ENCODE assay signal across 12 cellular contexts in the genomic region with DNA sequence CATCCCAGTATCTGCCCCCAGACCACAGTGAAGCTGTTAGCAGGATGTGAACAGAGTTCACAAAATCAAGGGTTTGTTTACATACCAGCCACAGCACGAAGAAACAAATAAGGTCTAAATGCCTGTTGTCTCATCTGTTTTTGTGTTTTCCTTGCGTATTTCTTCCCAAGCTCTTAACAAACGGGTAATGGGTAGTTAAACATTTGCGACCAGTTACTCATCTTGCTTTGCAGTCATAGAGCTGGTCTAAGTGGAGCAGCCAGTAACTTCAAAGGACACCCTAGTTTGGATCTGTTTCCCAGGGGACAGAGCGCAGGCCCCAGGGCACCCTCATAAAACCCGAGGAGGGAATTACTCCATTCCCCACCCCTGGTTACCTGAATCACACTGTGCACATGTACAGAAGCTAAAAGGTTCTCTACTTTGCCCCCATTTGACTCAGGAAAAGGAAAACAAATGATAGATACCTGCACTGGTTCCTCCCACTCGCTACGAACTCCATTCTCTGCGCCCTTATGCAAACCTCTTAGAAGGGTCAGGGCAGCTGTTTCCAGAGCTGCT.
DNase-seq lines count a peak whose midpoint lies in the region; ATAC-seq, FAIRE-seq and TF ChIP-seq lines count a peak whose summit lies in the region.
"Had no signal": no experiment of that assay in that cellular context is flagged by ENCODE, and none has a peak within 500 bp of the region (broad histone marks: within the 10 kb centered on the region; RNA-seq: fewer than 3 reads in every experiment).

No MANE protein-coding gene starts in this region.

- H3K79me1 ChIP-seq in mesenchymal stem cell (replicated peaks; ENCODE audit: low read length, poor library complexity, severe bottlenecking): peaks cover 16% of the 10 kb centered on the region

- no peaks in the 10 kb centered on the region for H3K9me3 Mint-ChIP-seq in astrocyte (ENCODE audit: unreplicated experiment)
- H3K9me3 Mint-ChIP-seq: neural crest cell had no signal

- H3K27me3 ChIP-seq in HUES64 (ENCODE audit: insufficient read depth, low read length) (no peaks in the 10 kb centered on the region), astrocyte (ENCODE audit: insufficient read depth, low read length) (no peaks in the 10 kb centered on the region), mesenchymal stem cell (ENCODE audit: control insufficient read depth in 1 of 2, insufficient read depth in 1 of 2, low read length in 2 of 2) (no peaks in the 10 kb centered on the region), upper lobe of right lung (no peaks in the 10 kb centered on the region)

- no peaks in the 10 kb centered on the region for H3K9me3 ChIP-seq in HUES64 (ENCODE audit: insufficient read depth, low read depth, low read length)
- H3K9me3 ChIP-seq in astrocyte (ENCODE audit: insufficient read depth, low read depth, low read length): no peaks in the 10 kb centered on the region
- H3K9me3 ChIP-seq in mesenchymal stem cell (ENCODE audit: control insufficient read depth, low read length): no peaks in the 10 kb centered on the region
- H3K9me3 ChIP-seq in upper lobe of right lung: no peaks in the 10 kb centered on the region

- peak; percentile 8 for ATAC-seq in upper lobe of right lung

- peak overlapping the region; percentile 41 for H4K91ac ChIP-seq in mesenchymal stem cell (ENCODE audit: low read length)

- H3K4me1 Mint-ChIP-seq in astrocyte (ENCODE audit: low read depth, unreplicated experiment): peaks cover 59% of the 10 kb centered on the region

- no peak overlapping the region for H2BK15ac ChIP-seq in mesenchymal stem cell (ENCODE audit: low read depth, poor library complexity, severe bottlenecking)

- H3K27me3 Mint-ChIP-seq in astrocyte (ENCODE audit: low read depth, unreplicated experiment): no peaks in the 10 kb centered on the region

- H4K8ac ChIP-seq in mesenchymal stem cell (ENCODE audit: low read length): peak overlapping the region; percentile 72

- peak overlapping the region; percentile 34 to 69 for H3K18ac ChIP-seq in mesenchymal stem cell (ENCODE audit: low read depth in 1 of 2, low read length in 2 of 2)

- H3K4me3 ChIP-seq in HUES64 (ENCODE audit: low read length) (no peak overlapping the region), astrocyte (ENCODE audit: insufficient read depth, low read depth, low read length) (no peak overlapping the region), mesenchymal stem cell (ENCODE audit: insufficient read depth in 1 of 2, low read depth in 1 of 2, low read length in 2 of 2) (no peak overlapping the region), upper lobe of right lung (no peak overlapping the region)

- no peak overlapping the region for H3K14ac ChIP-seq in mesenchymal stem cell (ENCODE audit: low read length in 2 of 2)

- peak overlapping the region; percentile 35 for H2AK5ac ChIP-seq in mesenchymal stem cell (ENCODE audit: low read length, severe bottlenecking)

- H3K9ac ChIP-seq in HUES64 (ENCODE audit: low read depth, low read length) (no peak overlapping the region), astrocyte (ENCODE audit: low read length) (peak overlapping the region; percentile 9), mesenchymal stem cell (ENCODE audit: low read length) (no peak overlapping the region)

- no peak for TF ChIP-seq CTCF in astrocyte (IDR thresholded peaks at IDR 0.05; ENCODE audit: insufficient read depth, low read depth, low read length)
- no peak for TF ChIP-seq CTCF in upper lobe of right lung (IDR thresholded peaks at IDR 0.05)

- H3K27ac ChIP-seq in HUES64 (ENCODE audit: low read depth, low read length) (peak overlapping the region; percentile 21; the same call in 1 of the 2 replicates), astrocyte (ENCODE audit: low read depth, low read length) (peak overlapping the region; percentile 10), mesenchymal stem cell (ENCODE audit: low read length, poor library complexity, severe bottlenecking) (peak overlapping the region; percentile 80), upper lobe of right lung (no peak overlapping the region)

- H3K79me2 ChIP-seq in astrocyte (ENCODE audit: insufficient read depth, low read length): no peaks in the 10 kb centered on the region

- H2BK120ac ChIP-seq in mesenchymal stem cell (ENCODE audit: low read depth, low read length): peak overlapping the region; percentile 71

- H3K27ac Mint-ChIP-seq in astrocyte (ENCODE audit: unreplicated experiment): no peak overlapping the region

- no peaks in the 10 kb centered on the region for H4K20me1 ChIP-seq in astrocyte (ENCODE audit: insufficient read depth, low read length)

- WGBS in HUES64: 64% methylated on average over 9 of the region's 9 CpGs
- WGBS in mesenchymal stem cell: 20% methylated on average over 9 of the region's 9 CpGs

- FAIRE-seq in astrocyte (lab: Jason Lieb, UNC): no peak

- H3K36me3 Mint-ChIP-seq in astrocyte (ENCODE audit: low read depth, unreplicated experiment): peaks cover 5% of the 10 kb centered on the region

- H3K23ac ChIP-seq in mesenchymal stem cell (ENCODE audit: low read length in 2 of 2): no peak overlapping the region

- H3K4ac ChIP-seq in mesenchymal stem cell (ENCODE audit: low read depth in 1 of 2, low read length in 2 of 2): no peak overlapping the region

- H3K36me3 ChIP-seq in HUES64 (ENCODE audit: insufficient read depth, low read length) (no peaks in the 10 kb centered on the region), astrocyte (ENCODE audit: insufficient read depth, low read length) (no peaks in the 10 kb centered on the region), mesenchymal stem cell (ENCODE audit: control insufficient read depth in 1 of 2, insufficient read depth in 2 of 2, low read depth in 1 of 2, low read length in 2 of 2) (no peaks in the 10 kb centered on the region), upper lobe of right lung (no peaks in the 10 kb centered on the region)

- peaks cover 48% of the 10 kb centered on the region for H3K4me1 ChIP-seq in HUES64 (ENCODE audit: insufficient read depth, low read length)
- peaks cover 18% of the 10 kb centered on the region for H3K4me1 ChIP-seq in astrocyte (ENCODE audit: insufficient read depth, low read length)
- H3K4me1 ChIP-seq in mesenchymal stem cell (ENCODE audit: control insufficient read depth, insufficient read depth, low read depth, low read length): peaks cover 12% of the 10 kb centered on the region
- H3K4me1 ChIP-seq in upper lobe of right lung: peaks cover 42% of the 10 kb centered on the region

- H2BK12ac ChIP-seq in mesenchymal stem cell (ENCODE audit: low read length in 2 of 2): peak overlapping the region in 1 of 2 experiments; percentile 84

- DNase-seq in astrocyte (ENCODE audit: low read depth) (no peak), mesenchymal stem cell (peak; percentile 87), upper lobe of right lung (no peak), NCI-H345 treated with DMSO at 0.1 percent for 48 hours (lab: John Stamatoyannopoulos, UW; ENCODE audit: unreplicated experiment) (no peak), T-helper 1 cell (no peak)
- DNase-seq in activated T-cell treated with anti-CD3 and anti-CD28 coated beads, Interleukin-2, amount 50 U/mL, for 1 hour: no peak
- DNase-seq: activated T-cell treated with anti-CD3 and anti-CD28 coated beads, Interleukin-2, amount 50 U/mL, for 48 hours; erythroblast; NCI-H1105; SHP77 treated with DMSO at 0.1 percent for 48 hours had no signal

- H3K4me3 Mint-ChIP-seq in astrocyte (ENCODE audit: unreplicated experiment): no peak overlapping the region
- H3K4me3 Mint-ChIP-seq: neural crest cell had no signal

- intact Hi-C loops in upper lobe of right lung (cut with DNase I): no loop called here

- H3K4me2 ChIP-seq in astrocyte (ENCODE audit: low read length) (peak overlapping the region; percentile 41), mesenchymal stem cell (ENCODE audit: low read length, poor library complexity, severe bottlenecking) (peak overlapping the region; percentile 59)

- H2AFZ ChIP-seq in astrocyte (ENCODE audit: low read depth, low read length): peak overlapping the region; percentile 18
- H2AFZ ChIP-seq in mesenchymal stem cell (ENCODE audit: low read depth, low read length): peak overlapping the region; percentile 49

- no peak overlapping the region for H2BK5ac ChIP-seq in mesenchymal stem cell (ENCODE audit: low read depth, low read length, poor library complexity, severe bottlenecking)
